In the genomic region with DNA sequence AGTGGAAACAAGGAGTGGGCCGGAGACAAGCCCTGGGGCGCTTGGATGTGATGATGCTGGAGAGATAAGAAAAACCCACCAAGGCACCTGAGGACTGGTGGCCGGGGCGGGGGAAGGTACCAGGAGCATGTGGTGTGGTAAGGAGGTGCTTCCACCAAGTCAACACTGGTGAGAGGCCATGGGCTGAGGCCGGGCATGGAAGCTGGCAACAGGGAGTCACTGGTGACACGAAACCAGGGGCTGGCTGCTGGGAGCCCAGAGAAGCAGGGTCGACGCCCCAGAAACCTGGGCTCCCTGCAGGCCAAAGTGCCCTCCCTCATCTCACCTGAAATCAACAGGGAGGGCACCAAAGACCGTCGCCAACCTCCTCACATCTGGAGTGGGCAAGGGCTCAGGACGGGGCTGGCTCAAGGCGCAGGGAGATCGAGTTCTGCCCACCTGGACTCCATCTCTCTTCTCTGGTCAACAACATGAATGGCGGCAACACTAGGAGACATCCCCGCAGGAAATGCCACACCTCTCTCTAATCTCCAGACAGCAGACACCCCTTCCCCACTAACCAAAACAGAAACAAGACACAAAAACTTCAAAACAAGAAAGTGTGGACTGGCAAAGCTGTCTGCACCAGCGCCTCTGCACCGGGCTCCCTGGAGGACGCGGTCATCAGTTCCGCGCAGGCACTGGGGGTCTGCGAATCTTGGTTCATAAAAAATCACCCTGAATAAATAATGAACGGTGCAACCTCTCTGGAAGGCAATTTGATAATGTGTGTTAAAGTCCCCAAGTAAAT, we compare ENCODE assay signal across 1 cellular context.
TF ChIP-seq lines count a peak whose summit lies in the region.

No MANE protein-coding gene starts in this region.

TF ChIP-seq in IMR-90, 13 proteins besides CTCF, POLR2A, EP300 and RAD21:
- TF ChIP-seq, protein P1, sequence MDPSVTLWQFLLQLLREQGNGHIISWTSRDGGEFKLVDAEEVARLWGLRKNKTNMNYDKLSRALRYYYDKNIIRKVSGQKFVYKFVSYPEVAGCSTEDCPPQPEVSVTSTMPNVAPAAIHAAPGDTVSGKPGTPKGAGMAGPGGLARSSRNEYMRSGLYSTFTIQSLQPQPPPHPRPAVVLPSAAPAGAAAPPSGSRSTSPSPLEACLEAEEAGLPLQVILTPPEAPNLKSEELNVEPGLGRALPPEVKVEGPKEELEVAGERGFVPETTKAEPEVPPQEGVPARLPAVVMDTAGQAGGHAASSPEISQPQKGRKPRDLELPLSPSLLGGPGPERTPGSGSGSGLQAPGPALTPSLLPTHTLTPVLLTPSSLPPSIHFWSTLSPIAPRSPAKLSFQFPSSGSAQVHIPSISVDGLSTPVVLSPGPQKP (IDR thresholded peaks at IDR 0.05; ENCODE audit: borderline replicate concordance, low read depth, low read length): no peak
- no peak for TF ChIP-seq BHLHE40 (IDR thresholded peaks at IDR 0.05; ENCODE audit: low read depth, low read length)
- TF ChIP-seq MXI1 (IDR thresholded peaks at IDR 0.05; ENCODE audit: borderline replicate concordance, low read depth, low read length): no peak
- no peak for TF ChIP-seq RCOR1 (IDR thresholded peaks at IDR 0.05; ENCODE audit: insufficient replicate concordance, low read length)
- no peak for TF ChIP-seq NFE2L2 (IDR thresholded peaks at IDR 0.05; ENCODE audit: low read depth, low read length)
- TF ChIP-seq SMC3 (IDR thresholded peaks at IDR 0.05; ENCODE audit: low read depth, low read length): no peak
- no peak for TF ChIP-seq CHD1 (IDR thresholded peaks at IDR 0.05; ENCODE audit: low read depth, low read length)
- TF ChIP-seq, protein P2, sequence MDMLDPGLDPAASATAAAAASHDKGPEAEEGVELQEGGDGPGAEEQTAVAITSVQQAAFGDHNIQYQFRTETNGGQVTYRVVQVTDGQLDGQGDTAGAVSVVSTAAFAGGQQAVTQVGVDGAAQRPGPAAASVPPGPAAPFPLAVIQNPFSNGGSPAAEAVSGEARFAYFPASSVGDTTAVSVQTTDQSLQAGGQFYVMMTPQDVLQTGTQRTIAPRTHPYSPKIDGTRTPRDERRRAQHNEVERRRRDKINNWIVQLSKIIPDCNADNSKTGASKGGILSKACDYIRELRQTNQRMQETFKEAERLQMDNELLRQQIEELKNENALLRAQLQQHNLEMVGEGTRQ (IDR thresholded peaks at IDR 0.05; ENCODE audit: low read depth, low read length): no peak
- no peak for TF ChIP-seq RFX5 (IDR thresholded peaks at IDR 0.05; ENCODE audit: low read depth, low read length)
